In genomic region chr18:23530195-23530594, GRCh38 we compare ENCODE assay signal across 12 cellular contexts. TPM values are rescaled to one million over a fixed set of nuclear protein-coding genes. Genes with fewer than 3 reads are reported as not detected.
A peak's percentile ranks its signal among the peaks of the same experiment; 100 is the strongest.
DNase-seq lines count a peak whose midpoint lies in the region; ATAC-seq, FAIRE-seq and TF ChIP-seq lines count a peak whose summit lies in the region.
"Had no signal": no experiment of that assay in that cellular context is flagged by ENCODE, and none has a peak within 500 bp of the region (broad histone marks: within the 10 kb centered on the region; RNA-seq: fewer than 3 reads in every experiment).

No MANE protein-coding gene starts in this region.

- no peak for TF ChIP-seq POLR2A in GM12892 (IDR thresholded peaks at IDR 0.05; ENCODE audit: low read depth, low read length)

- H3K27ac ChIP-seq in CD4-positive, alpha-beta T cell (ENCODE audit: low read depth, low read length) = no peak overlapping the region
- H3K27ac ChIP-seq: stomach had no signal

- intact Hi-C loops in CD4-positive, alpha-beta T cell (cut with DNase I, micrococcal nuclease) = no loop called here

- no peaks in the 10 kb centered on the region for H3K27me3 ChIP-seq in CD4-positive, alpha-beta T cell (ENCODE audit: control insufficient read depth, insufficient read depth, low read length)
- H3K27me3 ChIP-seq: stomach had no signal

- H3K9me3 Mint-ChIP-seq in CD4-positive, alpha-beta T cell = no peaks in the 10 kb centered on the region
- no peaks in the 10 kb centered on the region for H3K9me3 Mint-ChIP-seq in activated naive CD8-positive, alpha-beta T cell treated with anti-CD3 and anti-CD28 coated beads for 36 hours
- no peaks in the 10 kb centered on the region for H3K9me3 Mint-ChIP-seq in mesothelial cell of epicardium
- H3K9me3 Mint-ChIP-seq: activated T-cell treated with anti-CD3 and anti-CD28 coated beads, Interleukin-2, amount 50 U/mL, for 4 hours had no signal

- H3K27me3 Mint-ChIP-seq in CD4-positive, alpha-beta T cell = no peaks in the 10 kb centered on the region
- H3K27me3 Mint-ChIP-seq in activated naive CD8-positive, alpha-beta T cell treated with anti-CD3 and anti-CD28 coated beads for 36 hours = no peaks in the 10 kb centered on the region
- H3K27me3 Mint-ChIP-seq in mesothelial cell of epicardium (ENCODE audit: low read depth) = no peaks in the 10 kb centered on the region

- DNase-seq in CD4-positive, alpha-beta T cell = no peak
- peak; percentile 88 for DNase-seq in MV-4-11 (lab: John Stamatoyannopoulos, UW)
- DNase-seq in activated naive CD8-positive, alpha-beta T cell treated with anti-CD3 and anti-CD28 coated beads for 36 hours = no peak
- no peak for DNase-seq in mesothelial cell of epicardium (ENCODE audit: low spot score in 2 of 2, unreplicated experiment in 2 of 2)
- no peak for DNase-seq in activated CD8-positive, alpha-beta memory T cell treated with anti-CD3 and anti-CD28 coated beads for 24 hours
- no peak for DNase-seq in GM12892 (ENCODE audit: insufficient read length)
- DNase-seq: activated T-cell treated with anti-CD3 and anti-CD28 coated beads, Interleukin-2, amount 50 U/mL, for 4 hours; C1 segment of cervical spinal cord; cortex of kidney; NCI-H1417 treated with DMSO at 0.1 percent for 48 hours; stomach had no signal

- H3K9me3 ChIP-seq in CD4-positive, alpha-beta T cell (ENCODE audit: control insufficient read depth, low read length) = no peaks in the 10 kb centered on the region
- H3K9me3 ChIP-seq: stomach had no signal

- TF ChIP-seq CTCF in CD4-positive, alpha-beta T cell (IDR thresholded peaks at IDR 0.05) = no peak
- no peak for TF ChIP-seq CTCF in mesothelial cell of epicardium (IDR thresholded peaks at IDR 0.05; ENCODE audit: unreplicated experiment)

- CTCF ChIA-PET in CD4-positive, alpha-beta T cell (lab: Charles Lee) = interaction anchor here (1.6 kb wide), 1 partner anchor 14 kb away, joined by 3 read pairs; no protein-coding TSS in a partner anchor

- no peak for FAIRE-seq in GM12892 (lab: Jason Lieb, UNC)

- H3K27ac Mint-ChIP-seq in CD4-positive, alpha-beta T cell = peak overlapping the region; percentile 11
- peak overlapping the region; percentile 40 for H3K27ac Mint-ChIP-seq in activated naive CD8-positive, alpha-beta T cell treated with anti-CD3 and anti-CD28 coated beads for 36 hours
- H3K27ac Mint-ChIP-seq in mesothelial cell of epicardium = peak overlapping the region; percentile 1

- H3K4me1 Mint-ChIP-seq in CD4-positive, alpha-beta T cell (ENCODE audit: low read depth) = no peaks in the 10 kb centered on the region
- peaks cover 8% of the 10 kb centered on the region for H3K4me1 Mint-ChIP-seq in activated naive CD8-positive, alpha-beta T cell treated with anti-CD3 and anti-CD28 coated beads for 36 hours
- peaks cover 13% of the 10 kb centered on the region for H3K4me1 Mint-ChIP-seq in mesothelial cell of epicardium

- ATAC-seq in CD4-positive, alpha-beta T cell (ENCODE audit: poor library complexity) = no peak
- no peak for ATAC-seq in HG02798 (IDR thresholded peaks at IDR 0.05; ENCODE audit: poor library complexity, unreplicated experiment)

- H3K4me3 Mint-ChIP-seq in CD4-positive, alpha-beta T cell = no peak overlapping the region
- no peak overlapping the region for H3K4me3 Mint-ChIP-seq in activated naive CD8-positive, alpha-beta T cell treated with anti-CD3 and anti-CD28 coated beads for 36 hours
- no peak overlapping the region for H3K4me3 Mint-ChIP-seq in mesothelial cell of epicardium
- H3K4me3 Mint-ChIP-seq: activated T-cell treated with anti-CD3 and anti-CD28 coated beads, Interleukin-2, amount 50 U/mL, for 4 hours had no signal

- H3K36me3 Mint-ChIP-seq in CD4-positive, alpha-beta T cell (ENCODE audit: low read depth) = peaks cover 99% of the 10 kb centered on the region
- H3K36me3 Mint-ChIP-seq in activated naive CD8-positive, alpha-beta T cell treated with anti-CD3 and anti-CD28 coated beads for 36 hours = peaks cover 11% of the 10 kb centered on the region
- peaks cover 52% of the 10 kb centered on the region for H3K36me3 Mint-ChIP-seq in mesothelial cell of epicardium

- POLR2A ChIA-PET in CD4-positive, alpha-beta T cell (lab: Charles Lee) = no interaction called here

RNA-seq across cellular contexts. Expression of gene RMC1, which starts 26.9 kb away (rescaled TPM):
- 10 to 100 TPM; 46.9 to 48.3 TPM for total RNA-seq in CD4-positive, alpha-beta T cell
- 10 to 100 TPM; 29.7 to 30.8 TPM for total RNA-seq in activated naive CD8-positive, alpha-beta T cell treated with anti-CD3 and anti-CD28 coated beads for 36 hours
- total RNA-seq in mesothelial cell of epicardium = 18.8 to 20.0 TPM (median 19.4 TPM) in 3 replicates
- 22.8 TPM for polyA plus RNA-seq in GM12892 (2012; ENCODE audit: missing spikeins)

RNA-seq across cellular contexts. Expression of gene NPC1, which starts 56.1 kb away (rescaled TPM):
- 10 to 100 TPM; 17.2 to 17.6 TPM for total RNA-seq in CD4-positive, alpha-beta T cell
- 10 to 100 TPM; 19.7 to 22.3 TPM for total RNA-seq in activated naive CD8-positive, alpha-beta T cell treated with anti-CD3 and anti-CD28 coated beads for 36 hours
- total RNA-seq in mesothelial cell of epicardium = 35.5 to 39.9 TPM (median 35.8 TPM) in 3 replicates
- 11.4 TPM for polyA plus RNA-seq in GM12892 (2012; ENCODE audit: missing spikeins)
